ENCODE assay signal across 10 cellular contexts in genomic region chr6:83270971-83271714, GRCh38.
A peak's percentile ranks its signal among the peaks of the same experiment; 100 is the strongest.
DNase-seq lines count a peak whose midpoint lies in the region; ATAC-seq and TF ChIP-seq lines count a peak whose summit lies in the region.
"Had no signal": no experiment of that assay in that cellular context is flagged by ENCODE, and none has a peak within 500 bp of the region (broad histone marks: within the 10 kb centered on the region; RNA-seq: fewer than 3 reads in every experiment).

No MANE protein-coding gene starts in this region.

- DNase-seq in AG10803 (ENCODE audit: low read depth) (peak; percentile 60), GM23248 (peak; percentile 59), PC-3 (peak; percentile 76), fibroblast of the aortic adventitia (ENCODE audit: low read depth) (peak; percentile 95), cardiac septum (ENCODE audit: low spot score) (no peak), coronary artery (ENCODE audit: low spot score) (no peak)
- DNase-seq: glutamatergic neuron, naive B cell had no signal

- H3F3A ChIP-seq in GM23248 (ENCODE audit: insufficient read depth) (no peaks in the 10 kb centered on the region), PC-3 (ENCODE audit: low read length, unreplicated experiment) (no peaks in the 10 kb centered on the region)

- H3K27ac ChIP-seq in GM23248 (no peak overlapping the region), PC-3 (ENCODE audit: low read length) (0 out of 2 replicates have a peak overlapping the region, but pooled peaks have one; percentile 6), coronary artery (no peak overlapping the region)

- H3K4me3 ChIP-seq in AG10803 (ENCODE audit: low read length) (no peak overlapping the region), GM23248 (no peak overlapping the region), PC-3 (ENCODE audit: low read length) (no peak overlapping the region), fibroblast of the aortic adventitia (ENCODE audit: low read depth, low read length) (no peak overlapping the region), coronary artery (no peak overlapping the region)

- H3K36me3 ChIP-seq in GM23248 (ENCODE audit: low read depth): no peaks in the 10 kb centered on the region
- H3K36me3 ChIP-seq in PC-3 (ENCODE audit: low read depth, low read length): no peaks in the 10 kb centered on the region

- H3K9me2 ChIP-seq in GM23248 (ENCODE audit: insufficient read depth): no peaks in the 10 kb centered on the region
- no peaks in the 10 kb centered on the region for H3K9me2 ChIP-seq in PC-3 (replicated peaks; ENCODE audit: low read length)

- H3K27me3 ChIP-seq in GM23248 (replicated peaks; ENCODE audit: insufficient read depth): peaks cover 16% of the 10 kb centered on the region
- no peaks in the 10 kb centered on the region for H3K27me3 ChIP-seq in PC-3 (ENCODE audit: low read length)

- TF ChIP-seq CTCF in AG10803 (conservative IDR thresholded peaks at IDR 0.05; ENCODE audit: low read length) (no peak), PC-3 (conservative IDR thresholded peaks at IDR 0.05; ENCODE audit: low read depth, low read length) (no peak), fibroblast of the aortic adventitia (IDR thresholded peaks at IDR 0.05; ENCODE audit: insufficient read depth, low read length) (no peak), coronary artery (IDR thresholded peaks at IDR 0.05) (no peak)

- in situ Hi-C loops in GM23248 (cut with MboI): no loop called here

- POLR2A ChIA-PET in PC-3 (lab: Charles Lee; ENCODE audit: unreplicated experiment): no interaction called here

- no peaks in the 10 kb centered on the region for H4K20me1 ChIP-seq in GM23248 (ENCODE audit: insufficient read depth)
- H4K20me1 ChIP-seq in PC-3 (ENCODE audit: low read length): no peaks in the 10 kb centered on the region

- H3K4me2 ChIP-seq in GM23248 (ENCODE audit: unreplicated experiment): peak overlapping the region; percentile 9
- peak overlapping the region; percentile 16; the same call in 1 of the 2 replicates for H3K4me2 ChIP-seq in PC-3 (ENCODE audit: low read length)

- intact Hi-C loops in PC-3 (cut with micrococcal nuclease): no loop called here
- intact Hi-C loops in cardiac septum (cut with DNase I): no loop called here

- H3K4me1 ChIP-seq in GM23248 (ENCODE audit: insufficient read depth) (peaks cover 12% of the 10 kb centered on the region), PC-3 (ENCODE audit: insufficient read depth, low read length) (peaks cover 16% of the 10 kb centered on the region; the same call in 1 of the 2 replicates)

- H2AFZ ChIP-seq in GM23248: no peak overlapping the region
- no peak overlapping the region for H2AFZ ChIP-seq in PC-3 (ENCODE audit: low read length)

- BruUV-seq in PC-3 (replicated peaks; lab: Mats Ljungman, UMichigan): no TSS peak

- CTCF ChIA-PET in PC-3 (lab: Charles Lee): no interaction called here

- H3K9me3 ChIP-seq in GM23248 (ENCODE audit: low read depth) (no peaks in the 10 kb centered on the region), PC-3 (ENCODE audit: low read length) (no peaks in the 10 kb centered on the region)

- 45 to 50% methylated on average over 6 of the region's 6 CpGs for WGBS in GM23248 (ENCODE audit: low coverage in 1 of 2, low lambda C conversion rate in 2 of 2, missing lambda C conversion rate in 2 of 2), 2 experiments

- peak; percentile 60 for ATAC-seq in PC-3
- no peak for ATAC-seq in GM19328 (IDR thresholded peaks at IDR 0.05; ENCODE audit: unreplicated experiment)
- no peak for ATAC-seq in GM19455 (IDR thresholded peaks at IDR 0.05; ENCODE audit: unreplicated experiment)

- H3K79me2 ChIP-seq in GM23248 (ENCODE audit: insufficient read depth) (no peaks in the 10 kb centered on the region), PC-3 (ENCODE audit: low read length) (no peaks in the 10 kb centered on the region)

- no peak overlapping the region for H3K9ac ChIP-seq in GM23248
- H3K9ac ChIP-seq in PC-3 (ENCODE audit: low read length): no peak overlapping the region

Comparison
In these comparisons a context has a peak if more than half of its experiments do, and no peak if none do; other contexts are left out.
1. DNase-seq: peak in AG10803 (single experiment), GM23248 (single experiment), PC-3 (single experiment) and fibroblast of the aortic adventitia (single experiment); none in cardiac septum (single experiment) and coronary artery (single experiment).